ENCODE assay signal across 8 cellular contexts in genomic region chr3:196867155-196867506, GRCh38. TPM values are rescaled to one million over a fixed set of nuclear protein-coding genes. Genes with fewer than 3 reads are reported as not detected.
DNase-seq lines count a peak whose midpoint lies in the region; ATAC-seq and TF ChIP-seq lines count a peak whose summit lies in the region.

No MANE protein-coding gene starts in this region.

- H3K27ac ChIP-seq in tibial nerve, result peak overlapping the region; percentile 67 to 97 (median 92)

- peaks cover 28% of the 10 kb centered on the region for H3K4me1 Mint-ChIP-seq in activated naive CD4-positive, alpha-beta T cell treated with anti-CD3 and anti-CD28 coated beads for 36 hours (ENCODE audit: low read depth)
- H3K4me1 Mint-ChIP-seq in activated T-helper 2 cell treated with anti-CD3 and anti-CD28 coated beads, Interferon-gamma antibody, Interleukin-2, Interleukin-4, amounts not matched to agents 10 μg/mL and 5 μg/mL and 100 μg/mL, durations not matched to agents 14 hours and 24 hours and 36 hours (ENCODE audit: low read depth), result peaks cover 13% of the 10 kb centered on the region

- no peaks in the 10 kb centered on the region for H3K27me3 Mint-ChIP-seq in activated naive CD4-positive, alpha-beta T cell treated with anti-CD3 and anti-CD28 coated beads for 36 hours (ENCODE audit: low read depth)
- H3K27me3 Mint-ChIP-seq in activated T-helper 2 cell treated with anti-CD3 and anti-CD28 coated beads, Interferon-gamma antibody, Interleukin-2, Interleukin-4, amounts not matched to agents 10 μg/mL and 5 μg/mL and 100 μg/mL, durations not matched to agents 14 hours and 24 hours and 36 hours (ENCODE audit: low read depth), result peaks cover 2% of the 10 kb centered on the region

- H3K4me3 ChIP-seq in tibial nerve, result peak overlapping the region; percentile 48 to 100 (median 92)

- intact Hi-C loops in activated naive CD4-positive, alpha-beta T cell treated with anti-CD3 and anti-CD28 coated beads for 36 hours (cut with micrococcal nuclease), result loop anchor here (1.0 to 5.0 kb wide), 3 partner anchors 75 to 430 kb away; partner anchors contain the start of genes DLG1, FBXO45, NCBP2 and WDR53
- intact Hi-C loops in activated T-helper 2 cell treated with anti-CD3 and anti-CD28 coated beads, Interferon-gamma antibody, Interleukin-2, Interleukin-4, amounts not matched to agents 10 μg/mL and 5 μg/mL and 100 μg/mL, durations not matched to agents 14 hours and 24 hours and 36 hours (cut with micrococcal nuclease), result loop anchor here (1.0 to 5.0 kb wide), 2 partner anchors 75 to 130 kb away; partner anchors contain the start of genes NCBP2 and PAK2

- TF ChIP-seq CTCF in tibial nerve (IDR thresholded peaks at IDR 0.05), result no peak

- peaks cover 2% of the 10 kb centered on the region for H3K36me3 Mint-ChIP-seq in activated naive CD4-positive, alpha-beta T cell treated with anti-CD3 and anti-CD28 coated beads for 36 hours (ENCODE audit: low read depth)
- H3K36me3 Mint-ChIP-seq in activated T-helper 2 cell treated with anti-CD3 and anti-CD28 coated beads, Interferon-gamma antibody, Interleukin-2, Interleukin-4, amounts not matched to agents 10 μg/mL and 5 μg/mL and 100 μg/mL, durations not matched to agents 14 hours and 24 hours and 36 hours (ENCODE audit: low read depth), result peaks cover 9% of the 10 kb centered on the region

- CTCF ChIA-PET in activated naive CD4-positive, alpha-beta T cell treated with anti-CD3 and anti-CD28 coated beads for 36 hours (lab: Charles Lee), result interaction anchor here (0.6 to 1.5 kb wide), 3 partner anchors 30 to 126 kb away, joined by 3 to 7 read pairs (median 3); partner anchors contain the start of gene NCBP2

- no peaks in the 10 kb centered on the region for H3K36me3 ChIP-seq in tibial nerve

- 36 to 48% methylated on average over 6 of the region's 6 CpGs for WGBS in tibial nerve, 2 donors

- peaks cover 8% of the 10 kb centered on the region for H3K9me3 Mint-ChIP-seq in activated naive CD4-positive, alpha-beta T cell treated with anti-CD3 and anti-CD28 coated beads for 36 hours
- H3K9me3 Mint-ChIP-seq in activated T-helper 2 cell treated with anti-CD3 and anti-CD28 coated beads, Interferon-gamma antibody, Interleukin-2, Interleukin-4, amounts not matched to agents 10 μg/mL and 5 μg/mL and 100 μg/mL, durations not matched to agents 14 hours and 24 hours and 36 hours, result peaks cover 5% of the 10 kb centered on the region

- H3K27ac Mint-ChIP-seq in activated naive CD4-positive, alpha-beta T cell treated with anti-CD3 and anti-CD28 coated beads for 36 hours, result peak overlapping the region; percentile 91
- H3K27ac Mint-ChIP-seq in activated T-helper 2 cell treated with anti-CD3 and anti-CD28 coated beads, Interferon-gamma antibody, Interleukin-2, Interleukin-4, amounts not matched to agents 10 μg/mL and 5 μg/mL and 100 μg/mL, durations not matched to agents 14 hours and 24 hours and 36 hours, result peak overlapping the region; percentile 88

- no peak for TF ChIP-seq POLR2A in tibial nerve (IDR thresholded peaks at IDR 0.05)

- ATAC-seq in left lobe of liver (peak; percentile 5), GM19455 (IDR thresholded peaks at IDR 0.05; ENCODE audit: unreplicated experiment) (no peak), GM21447 (IDR thresholded peaks at IDR 0.05; ENCODE audit: unreplicated experiment) (no peak)

- peaks cover 0 to 2% (median 0%) of the 10 kb centered on the region in 4 donors for H3K9me3 ChIP-seq in tibial nerve

- no peaks in the 10 kb centered on the region for H3K27me3 ChIP-seq in tibial nerve

- H3K4me3 Mint-ChIP-seq in activated naive CD4-positive, alpha-beta T cell treated with anti-CD3 and anti-CD28 coated beads for 36 hours, result peak overlapping the region; percentile 87
- peak overlapping the region; percentile 83 for H3K4me3 Mint-ChIP-seq in activated T-helper 2 cell treated with anti-CD3 and anti-CD28 coated beads, Interferon-gamma antibody, Interleukin-2, Interleukin-4, amounts not matched to agents 10 μg/mL and 5 μg/mL and 100 μg/mL, durations not matched to agents 14 hours and 24 hours and 36 hours (ENCODE audit: low read depth)

- peaks cover 0 to 38% (median 15%) of the 10 kb centered on the region in 4 donors for H3K4me1 ChIP-seq in tibial nerve

- no peak for TF ChIP-seq EP300 in tibial nerve (IDR thresholded peaks at IDR 0.05)

- DNase-seq in activated naive CD4-positive, alpha-beta T cell treated with anti-CD3 and anti-CD28 coated beads for 36 hours, result no peak
- DNase-seq in activated naive CD4-positive, alpha-beta T cell treated with anti-CD3 and anti-CD28 coated beads, Interleukin-2, amount 50 U/mL, for 16 hours, result no peak
- no peak for DNase-seq in activated T-helper 2 cell treated with anti-CD3 and anti-CD28 coated beads, Interferon-gamma antibody, Interleukin-2, Interleukin-4, amounts not matched to agents 10 μg/mL and 5 μg/mL and 100 μg/mL, durations not matched to agents 14 hours and 24 hours and 36 hours (ENCODE audit: low spot score)
- DNase-seq in left lobe of liver (ENCODE audit: low spot score) (no peak), tibial nerve (ENCODE audit: low spot score in 2 of 2) (no peak), NCI-H128 (lab: John Stamatoyannopoulos, UW; ENCODE audit: unreplicated experiment) (no peak)

RNA-seq across cellular contexts. Expression of gene SENP5, which starts 0.6 kb away (rescaled TPM):
- total RNA-seq in activated naive CD4-positive, alpha-beta T cell treated with anti-CD3 and anti-CD28 coated beads for 36 hours, result 10 to 100 TPM; 24.1 to 24.4 TPM
- 43.9 and 46.9 TPM in 2 replicates for total RNA-seq in activated T-helper 2 cell treated with anti-CD3 and anti-CD28 coated beads, Interferon-gamma antibody, Interleukin-2, Interleukin-4, amounts not matched to agents 10 μg/mL and 5 μg/mL and 100 μg/mL, durations not matched to agents 14 hours and 24 hours and 36 hours
- total RNA-seq in left lobe of liver (12.2 TPM), tibial nerve (10 to 100 TPM; 41.1 to 60.6 (median 44.1) TPM)
